ENCODE assay signal across 7 cellular contexts in genomic region chr19:872266-872951, GRCh38. TPM values are rescaled to one million over a fixed set of nuclear protein-coding genes. Genes with fewer than 3 reads are reported as not detected.
DNase-seq lines count a peak whose midpoint lies in the region; ATAC-seq and TF ChIP-seq lines count a peak whose summit lies in the region.
"Had no signal": no experiment of that assay in that cellular context is flagged by ENCODE, and none has a peak within 500 bp of the region (broad histone marks: within the 10 kb centered on the region; RNA-seq: fewer than 3 reads in every experiment).

No MANE protein-coding gene starts in this region.

- POLR2A ChIA-PET in HEK293 (lab: Yijun Ruan, JAX), result interaction anchor here (0.5 kb wide), 1 partner anchor 26 kb away, joined by 3 read pairs; no protein-coding TSS in a partner anchor

- no peak overlapping the region for H3K27ac ChIP-seq in HEK293 (ENCODE audit: extremely low read depth, low read depth, low read length)
- peak overlapping the region; percentile 29; the same call in 1 of the 2 replicates for H3K27ac ChIP-seq in WERI-Rb-1

- no peak overlapping the region for H3K4me3 ChIP-seq in HEK293 (ENCODE audit: low read depth, low read length)
- H3K4me3 ChIP-seq in WERI-Rb-1 (ENCODE audit: low read depth, low read length), result no peak overlapping the region

- no peak for TF ChIP-seq CTCF in HEK293 (tag by site-specific recombination; IDR thresholded peaks at IDR 0.05)
- no peak for TF ChIP-seq CTCF in WERI-Rb-1 (IDR thresholded peaks at IDR 0.05; ENCODE audit: low read depth, low read length)

- no peaks in the 10 kb centered on the region for H3K27me3 ChIP-seq in WERI-Rb-1 (ENCODE audit: insufficient read depth, low read depth, severe bottlenecking)
- H3K27me3 ChIP-seq: heart right ventricle had no signal

- no peaks in the 10 kb centered on the region; the same call in 1 of the 2 replicates for H3K4me1 ChIP-seq in HEK293 (ENCODE audit: control insufficient read depth, insufficient read depth, low read length)

- ATAC-seq in HG03139 (IDR thresholded peaks at IDR 0.05; ENCODE audit: unreplicated experiment), result no peak

- peaks cover 7 to 68% of the 10 kb centered on the region in 2 experiments; a peak in 2 of 3 replicates for H3K36me3 ChIP-seq in HEK293 (ENCODE audit: control insufficient read depth in 2 of 2, insufficient read depth in 1 of 2, low read length in 2 of 2)
- H3K36me3 ChIP-seq in WERI-Rb-1, result peaks cover 74% of the 10 kb centered on the region

- H3K9me3 ChIP-seq in HEK293 (ENCODE audit: control insufficient read depth, insufficient read depth, low read depth, low read length), result no peaks in the 10 kb centered on the region
- no peaks in the 10 kb centered on the region for H3K9me3 ChIP-seq in WERI-Rb-1 (ENCODE audit: severe bottlenecking)
- H3K9me3 ChIP-seq: heart right ventricle had no signal

- DNase-seq in WERI-Rb-1, result peak; percentile 74
- DNase-seq in erythroblast (lab: John Stamatoyannopoulos, UW), result peak; percentile 76 to 81
- peak; percentile 62 to 78 for DNase-seq in stimulated activated CD4-positive, alpha-beta T cell treated with anti-CD3 and anti-CD28 coated beads, Interleukin-4, amount 100 ng/mL, for 4 hours
- DNase-seq in occipital lobe (lab: John Stamatoyannopoulos, UW), result no peak

- TF ChIP-seq POLR2A in erythroblast (IDR thresholded peaks at IDR 0.05; ENCODE audit: low read length), result no peak

- CTCF ChIA-PET in HEK293 (lab: Yijun Ruan, JAX), result no interaction called here

TF ChIP-seq in HEK293, 187 proteins besides CTCF, POLR2A, EP300 and RAD21 (continues in another document):
- TF ChIP-seq ZFHX2 (tag by site-specific recombination; conservative IDR thresholded peaks at IDR 0.05) (no peak), ZNF664 (tag by site-specific recombination; IDR thresholded peaks at IDR 0.05) (no peak), TRIM28 (IDR thresholded peaks at IDR 0.05; ENCODE audit: borderline replicate concordance, low read length) (no peak), ZNF571 (tag by site-specific recombination; IDR thresholded peaks at IDR 0.05) (no peak), KLF9 (tag by site-specific recombination; IDR thresholded peaks at IDR 0.05; ENCODE audit: low read depth) (peak; percentile 72), ZNF660 (tag by site-specific recombination; IDR thresholded peaks at IDR 0.05) (no peak), ZNF174 (tag by site-specific recombination; IDR thresholded peaks at IDR 0.05) (no peak), ZNF837 (tag by site-specific recombination; IDR thresholded peaks at IDR 0.05) (no peak), ZNF624 (tag by site-specific recombination; IDR thresholded peaks at IDR 0.05) (no peak), ZNF223 (tag by site-specific recombination; IDR thresholded peaks at IDR 0.05) (no peak), ZNF214 (tag by site-specific recombination; IDR thresholded peaks at IDR 0.05; ENCODE audit: borderline replicate concordance) (no peak), ZNF239 (tag by site-specific recombination; IDR thresholded peaks at IDR 0.05) (no peak), GLIS1 (tag by site-specific recombination; IDR thresholded peaks at IDR 0.05) (0 out of 2 replicates have a peak, but pooled peaks have one; percentile 10), ZEB2 (tag by site-specific recombination; IDR thresholded peaks at IDR 0.05) (no peak), ZNF48 (tag by site-specific recombination; IDR thresholded peaks at IDR 0.05) (no peak), ZNF621 (tag by site-specific recombination; IDR thresholded peaks at IDR 0.05) (no peak), ZNF10 (tag by site-specific recombination; IDR thresholded peaks at IDR 0.05) (no peak), ZNF433 (tag by site-specific recombination; IDR thresholded peaks at IDR 0.05; ENCODE audit: low read depth) (no peak), KLF8 (tag by site-specific recombination; IDR thresholded peaks at IDR 0.05) (peak; percentile 41; the same call in 1 of the 2 replicates), SETDB1 (IDR thresholded peaks at IDR 0.05; ENCODE audit: insufficient read length, low read length) (no peak), ZNF132 (tag by site-specific recombination; IDR thresholded peaks at IDR 0.05; ENCODE audit: borderline replicate concordance) (no peak), ZNF707 (tag by site-specific recombination; IDR thresholded peaks at IDR 0.05) (no peak), ZBTB17 (tag by site-specific recombination; IDR thresholded peaks at IDR 0.05) (no peak)
- TF ChIP-seq, protein P1, sequence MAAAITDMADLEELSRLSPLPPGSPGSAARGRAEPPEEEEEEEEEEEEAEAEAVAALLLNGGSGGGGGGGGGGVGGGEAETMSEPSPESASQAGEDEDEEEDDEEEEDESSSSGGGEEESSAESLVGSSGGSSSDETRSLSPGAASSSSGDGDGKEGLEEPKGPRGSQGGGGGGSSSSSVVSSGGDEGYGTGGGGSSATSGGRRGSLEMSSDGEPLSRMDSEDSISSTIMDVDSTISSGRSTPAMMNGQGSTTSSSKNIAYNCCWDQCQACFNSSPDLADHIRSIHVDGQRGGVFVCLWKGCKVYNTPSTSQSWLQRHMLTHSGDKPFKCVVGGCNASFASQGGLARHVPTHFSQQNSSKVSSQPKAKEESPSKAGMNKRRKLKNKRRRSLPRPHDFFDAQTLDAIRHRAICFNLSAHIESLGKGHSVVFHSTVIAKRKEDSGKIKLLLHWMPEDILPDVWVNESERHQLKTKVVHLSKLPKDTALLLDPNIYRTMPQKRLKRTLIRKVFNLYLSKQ (tag by site-specific recombination; IDR thresholded peaks at IDR 0.05; ENCODE audit: borderline replicate concordance), result no peak
- TF ChIP-seq, protein P2, sequence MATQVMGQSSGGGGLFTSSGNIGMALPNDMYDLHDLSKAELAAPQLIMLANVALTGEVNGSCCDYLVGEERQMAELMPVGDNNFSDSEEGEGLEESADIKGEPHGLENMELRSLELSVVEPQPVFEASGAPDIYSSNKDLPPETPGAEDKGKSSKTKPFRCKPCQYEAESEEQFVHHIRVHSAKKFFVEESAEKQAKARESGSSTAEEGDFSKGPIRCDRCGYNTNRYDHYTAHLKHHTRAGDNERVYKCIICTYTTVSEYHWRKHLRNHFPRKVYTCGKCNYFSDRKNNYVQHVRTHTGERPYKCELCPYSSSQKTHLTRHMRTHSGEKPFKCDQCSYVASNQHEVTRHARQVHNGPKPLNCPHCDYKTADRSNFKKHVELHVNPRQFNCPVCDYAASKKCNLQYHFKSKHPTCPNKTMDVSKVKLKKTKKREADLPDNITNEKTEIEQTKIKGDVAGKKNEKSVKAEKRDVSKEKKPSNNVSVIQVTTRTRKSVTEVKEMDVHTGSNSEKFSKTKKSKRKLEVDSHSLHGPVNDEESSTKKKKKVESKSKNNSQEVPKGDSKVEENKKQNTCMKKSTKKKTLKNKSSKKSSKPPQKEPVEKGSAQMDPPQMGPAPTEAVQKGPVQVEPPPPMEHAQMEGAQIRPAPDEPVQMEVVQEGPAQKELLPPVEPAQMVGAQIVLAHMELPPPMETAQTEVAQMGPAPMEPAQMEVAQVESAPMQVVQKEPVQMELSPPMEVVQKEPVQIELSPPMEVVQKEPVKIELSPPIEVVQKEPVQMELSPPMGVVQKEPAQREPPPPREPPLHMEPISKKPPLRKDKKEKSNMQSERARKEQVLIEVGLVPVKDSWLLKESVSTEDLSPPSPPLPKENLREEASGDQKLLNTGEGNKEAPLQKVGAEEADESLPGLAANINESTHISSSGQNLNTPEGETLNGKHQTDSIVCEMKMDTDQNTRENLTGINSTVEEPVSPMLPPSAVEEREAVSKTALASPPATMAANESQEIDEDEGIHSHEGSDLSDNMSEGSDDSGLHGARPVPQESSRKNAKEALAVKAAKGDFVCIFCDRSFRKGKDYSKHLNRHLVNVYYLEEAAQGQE (tag by site-specific recombination; IDR thresholded peaks at IDR 0.05), result no peak
- TF ChIP-seq, protein P3, sequence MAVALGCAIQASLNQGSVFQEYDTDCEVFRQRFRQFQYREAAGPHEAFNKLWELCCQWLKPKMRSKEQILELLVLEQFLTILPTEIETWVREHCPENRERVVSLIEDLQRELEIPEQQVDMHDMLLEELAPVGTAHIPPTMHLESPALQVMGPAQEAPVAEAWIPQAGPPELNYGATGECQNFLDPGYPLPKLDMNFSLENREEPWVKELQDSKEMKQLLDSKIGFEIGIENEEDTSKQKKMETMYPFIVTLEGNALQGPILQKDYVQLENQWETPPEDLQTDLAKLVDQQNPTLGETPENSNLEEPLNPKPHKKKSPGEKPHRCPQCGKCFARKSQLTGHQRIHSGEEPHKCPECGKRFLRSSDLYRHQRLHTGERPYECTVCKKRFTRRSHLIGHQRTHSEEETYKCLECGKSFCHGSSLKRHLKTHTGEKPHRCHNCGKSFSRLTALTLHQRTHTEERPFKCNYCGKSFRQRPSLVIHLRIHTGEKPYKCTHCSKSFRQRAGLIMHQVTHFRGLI (tag by site-specific recombination; IDR thresholded peaks at IDR 0.05), result no peak
- TF ChIP-seq, protein P4, sequence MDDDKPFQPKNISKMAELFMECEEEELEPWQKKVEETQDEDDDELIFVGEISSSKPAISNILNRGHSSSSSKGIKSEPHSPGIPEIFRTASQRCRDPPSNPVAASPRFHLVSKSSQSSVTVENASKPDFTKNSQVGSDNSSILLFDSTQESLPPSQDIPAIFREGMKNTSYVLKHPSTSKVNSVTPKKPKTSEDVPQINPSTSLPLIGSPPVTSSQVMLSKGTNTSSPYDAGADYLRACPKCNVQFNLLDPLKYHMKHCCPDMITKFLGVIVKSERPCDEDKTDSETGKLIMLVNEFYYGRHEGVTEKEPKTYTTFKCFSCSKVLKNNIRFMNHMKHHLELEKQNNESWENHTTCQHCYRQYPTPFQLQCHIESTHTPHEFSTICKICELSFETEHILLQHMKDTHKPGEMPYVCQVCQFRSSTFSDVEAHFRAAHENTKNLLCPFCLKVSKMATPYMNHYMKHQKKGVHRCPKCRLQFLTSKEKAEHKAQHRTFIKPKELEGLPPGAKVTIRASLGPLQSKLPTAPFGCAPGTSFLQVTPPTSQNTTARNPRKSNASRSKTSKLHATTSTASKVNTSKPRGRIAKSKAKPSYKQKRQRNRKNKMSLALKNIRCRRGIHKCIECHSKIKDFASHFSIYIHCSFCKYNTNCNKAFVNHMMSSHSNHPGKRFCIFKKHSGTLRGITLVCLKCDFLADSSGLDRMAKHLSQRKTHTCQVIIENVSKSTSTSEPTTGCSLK (tag by site-specific recombination; IDR thresholded peaks at IDR 0.05), result no peak

RNA-seq across cellular contexts. Expression of gene CFD, which starts 12.9 kb away (rescaled TPM):
- 2.8 TPM for total RNA-seq in occipital lobe

RNA-seq across cellular contexts. Expression of gene ELANE, which starts 20.3 kb away (rescaled TPM):
- not detected for total RNA-seq in occipital lobe

RNA-seq across cellular contexts. Expression of gene MED16, which starts 20.6 kb away (rescaled TPM):
- 17.9 TPM for total RNA-seq in occipital lobe

RNA-seq across cellular contexts. Expression of gene RNU6-9, which starts 20.9 kb away (rescaled TPM):
- total RNA-seq in occipital lobe, result not detected
- total RNA-seq: heart right ventricle had no signal

RNA-seq across cellular contexts. Expression of gene PRTN3, which starts 31.6 kb away (rescaled TPM):
- not detected for total RNA-seq in occipital lobe
- total RNA-seq: heart right ventricle had no signal
